8 cellular contexts compared by ENCODE assay signal in genomic region chr9:63703674-63704073, GRCh38.
DNase-seq lines count a peak whose midpoint lies in the region; FAIRE-seq and TF ChIP-seq lines count a peak whose summit lies in the region.
"Not testable (repeated sequence)": the region's sequence is repeated elsewhere in the genome, so short reads cannot be mapped to it uniquely, and the experiment has no call there.

No MANE protein-coding gene starts in this region.

- not testable (repeated sequence) for H3K27me3 Mint-ChIP-seq in astrocyte (ENCODE audit: low read depth, unreplicated experiment); immature natural killer cell (ENCODE audit: low read depth in 3 of 3)

- not testable (repeated sequence) for H2AFZ ChIP-seq in astrocyte (ENCODE audit: low read depth, low read length)

- not testable (repeated sequence) for H4K20me1 ChIP-seq in astrocyte (ENCODE audit: insufficient read depth, low read length)

- not testable (repeated sequence) for H3K27ac ChIP-seq in SJCRH30; astrocyte (ENCODE audit: low read depth, low read length)

- H3K4me3 Mint-ChIP-seq in astrocyte (ENCODE audit: unreplicated experiment); immature natural killer cell: not testable (repeated sequence)

- H3K27ac Mint-ChIP-seq in astrocyte (ENCODE audit: unreplicated experiment); immature natural killer cell: not testable (repeated sequence)

- H3K4me3 ChIP-seq in AG10803 (ENCODE audit: low read length), result peak overlapping the region; percentile 38; the same call in 1 of the 2 replicates
- not testable (repeated sequence) for H3K4me3 ChIP-seq in NB4 (ENCODE audit: low read depth, low read length); SJCRH30; astrocyte (ENCODE audit: insufficient read depth, low read depth, low read length)
- H3K4me3 ChIP-seq in epithelial cell of proximal tubule (ENCODE audit: low read depth, low read length), result peak overlapping the region; percentile 31

- H3K27me3 ChIP-seq in SJCRH30; astrocyte (ENCODE audit: insufficient read depth, low read length): not testable (repeated sequence)

- not testable (repeated sequence) for H3K36me3 ChIP-seq in SJCRH30; astrocyte (ENCODE audit: insufficient read depth, low read length)

- not testable (repeated sequence) for H3K9ac ChIP-seq in astrocyte (ENCODE audit: low read length)

- H3K9me3 ChIP-seq in SJCRH30 (replicated peaks); astrocyte (ENCODE audit: insufficient read depth, low read depth, low read length): not testable (repeated sequence)

- H3K9me3 Mint-ChIP-seq in astrocyte (ENCODE audit: unreplicated experiment), result not testable (repeated sequence)
- H3K9me3 Mint-ChIP-seq in immature natural killer cell, result peaks cover 4 to 20% (median 16%) of the 10 kb centered on the region in 6 donors

- TF ChIP-seq CTCF in AG10803 (conservative IDR thresholded peaks at IDR 0.05; ENCODE audit: low read length); NB4 (IDR thresholded peaks at IDR 0.05; ENCODE audit: low read depth, low read length); astrocyte (IDR thresholded peaks at IDR 0.05; ENCODE audit: insufficient read depth, low read depth, low read length); epithelial cell of proximal tubule (conservative IDR thresholded peaks at IDR 0.05; ENCODE audit: low read depth, low read length): not testable (repeated sequence)

- not testable (repeated sequence) for H3K4me1 ChIP-seq in SJCRH30; astrocyte (ENCODE audit: insufficient read depth, low read length)

- TF ChIP-seq POLR2A in NB4 (IDR thresholded peaks at IDR 0.05; ENCODE audit: extremely low read depth, insufficient read length), result not testable (repeated sequence)

- DNase-seq in AG10803 (ENCODE audit: low read depth), result peak; percentile 25
- DNase-seq in NB4 (ENCODE audit: low read depth), result peak; percentile 4
- DNase-seq in SJCRH30, result peak; percentile 5 to 25
- DNase-seq in activated CD8-positive, alpha-beta memory T cell treated with anti-CD3 and anti-CD28 coated beads for 24 hours, result peak; percentile 64
- DNase-seq in astrocyte (ENCODE audit: low read depth), result peak; percentile 2
- DNase-seq in epithelial cell of proximal tubule (ENCODE audit: low read depth), result not testable (repeated sequence)
- peak in 2 of 3 donors; percentile 8 to 13 for DNase-seq in immature natural killer cell
- peak in 2 of 3 donors; percentile 1 to 6 for DNase-seq in stimulated activated CD4-positive, alpha-beta T cell treated with anti-CD3 and anti-CD28 coated beads, Interleukin-12 subunit alpha, Interleukin-12 subunit beta, amount 100 ng/mL, for 48 hours (ENCODE audit: low read depth in 2 of 3, low spot score in 1 of 3)

- H3K4me1 Mint-ChIP-seq in astrocyte (ENCODE audit: low read depth, unreplicated experiment); immature natural killer cell: not testable (repeated sequence)

- H3K4me2 ChIP-seq in astrocyte (ENCODE audit: low read length), result not testable (repeated sequence)

- not testable (repeated sequence) for FAIRE-seq in astrocyte (lab: Jason Lieb, UNC)

- not testable (repeated sequence) for H3K79me2 ChIP-seq in astrocyte (ENCODE audit: insufficient read depth, low read length)

- H3K36me3 Mint-ChIP-seq in astrocyte (ENCODE audit: low read depth, unreplicated experiment); immature natural killer cell: not testable (repeated sequence)
